ENCODE assay signal across 1 cellular context in the genomic region with DNA sequence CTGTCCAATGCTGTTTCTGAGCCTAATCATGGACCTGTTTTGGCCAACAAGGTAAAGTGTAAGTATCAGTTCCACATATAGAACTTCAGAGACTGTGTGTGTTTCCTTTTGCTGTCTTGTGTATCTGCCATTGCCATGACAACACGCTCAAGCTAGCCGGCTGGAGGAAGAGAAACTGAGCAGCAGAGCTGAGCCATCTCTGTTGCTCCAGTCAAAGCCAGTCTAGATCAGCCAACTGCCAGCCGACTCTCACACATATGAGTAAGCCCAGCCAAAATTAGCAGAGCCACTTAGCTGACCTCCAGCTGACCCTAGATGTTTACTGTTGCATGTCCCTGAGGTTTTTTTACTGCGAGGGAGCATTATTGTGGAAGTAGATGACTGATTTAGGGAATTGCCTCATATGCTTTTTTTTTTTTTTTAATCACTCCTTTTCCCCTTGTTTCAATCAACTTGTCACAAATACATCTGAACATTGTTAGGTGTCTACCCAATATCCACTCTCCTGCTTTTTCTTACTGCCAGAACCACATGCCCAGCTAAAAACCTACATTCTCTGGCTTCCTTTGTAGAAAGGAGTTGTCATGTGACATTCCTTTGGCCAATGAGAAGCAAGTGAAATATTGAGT.
TF ChIP-seq lines count a peak whose summit lies in the region.

No MANE protein-coding gene starts in this region.

TF ChIP-seq in GM23338, 12 proteins besides CTCF, POLR2A, EP300 and RAD21 (continued from another document):
- TF ChIP-seq, protein P1, sequence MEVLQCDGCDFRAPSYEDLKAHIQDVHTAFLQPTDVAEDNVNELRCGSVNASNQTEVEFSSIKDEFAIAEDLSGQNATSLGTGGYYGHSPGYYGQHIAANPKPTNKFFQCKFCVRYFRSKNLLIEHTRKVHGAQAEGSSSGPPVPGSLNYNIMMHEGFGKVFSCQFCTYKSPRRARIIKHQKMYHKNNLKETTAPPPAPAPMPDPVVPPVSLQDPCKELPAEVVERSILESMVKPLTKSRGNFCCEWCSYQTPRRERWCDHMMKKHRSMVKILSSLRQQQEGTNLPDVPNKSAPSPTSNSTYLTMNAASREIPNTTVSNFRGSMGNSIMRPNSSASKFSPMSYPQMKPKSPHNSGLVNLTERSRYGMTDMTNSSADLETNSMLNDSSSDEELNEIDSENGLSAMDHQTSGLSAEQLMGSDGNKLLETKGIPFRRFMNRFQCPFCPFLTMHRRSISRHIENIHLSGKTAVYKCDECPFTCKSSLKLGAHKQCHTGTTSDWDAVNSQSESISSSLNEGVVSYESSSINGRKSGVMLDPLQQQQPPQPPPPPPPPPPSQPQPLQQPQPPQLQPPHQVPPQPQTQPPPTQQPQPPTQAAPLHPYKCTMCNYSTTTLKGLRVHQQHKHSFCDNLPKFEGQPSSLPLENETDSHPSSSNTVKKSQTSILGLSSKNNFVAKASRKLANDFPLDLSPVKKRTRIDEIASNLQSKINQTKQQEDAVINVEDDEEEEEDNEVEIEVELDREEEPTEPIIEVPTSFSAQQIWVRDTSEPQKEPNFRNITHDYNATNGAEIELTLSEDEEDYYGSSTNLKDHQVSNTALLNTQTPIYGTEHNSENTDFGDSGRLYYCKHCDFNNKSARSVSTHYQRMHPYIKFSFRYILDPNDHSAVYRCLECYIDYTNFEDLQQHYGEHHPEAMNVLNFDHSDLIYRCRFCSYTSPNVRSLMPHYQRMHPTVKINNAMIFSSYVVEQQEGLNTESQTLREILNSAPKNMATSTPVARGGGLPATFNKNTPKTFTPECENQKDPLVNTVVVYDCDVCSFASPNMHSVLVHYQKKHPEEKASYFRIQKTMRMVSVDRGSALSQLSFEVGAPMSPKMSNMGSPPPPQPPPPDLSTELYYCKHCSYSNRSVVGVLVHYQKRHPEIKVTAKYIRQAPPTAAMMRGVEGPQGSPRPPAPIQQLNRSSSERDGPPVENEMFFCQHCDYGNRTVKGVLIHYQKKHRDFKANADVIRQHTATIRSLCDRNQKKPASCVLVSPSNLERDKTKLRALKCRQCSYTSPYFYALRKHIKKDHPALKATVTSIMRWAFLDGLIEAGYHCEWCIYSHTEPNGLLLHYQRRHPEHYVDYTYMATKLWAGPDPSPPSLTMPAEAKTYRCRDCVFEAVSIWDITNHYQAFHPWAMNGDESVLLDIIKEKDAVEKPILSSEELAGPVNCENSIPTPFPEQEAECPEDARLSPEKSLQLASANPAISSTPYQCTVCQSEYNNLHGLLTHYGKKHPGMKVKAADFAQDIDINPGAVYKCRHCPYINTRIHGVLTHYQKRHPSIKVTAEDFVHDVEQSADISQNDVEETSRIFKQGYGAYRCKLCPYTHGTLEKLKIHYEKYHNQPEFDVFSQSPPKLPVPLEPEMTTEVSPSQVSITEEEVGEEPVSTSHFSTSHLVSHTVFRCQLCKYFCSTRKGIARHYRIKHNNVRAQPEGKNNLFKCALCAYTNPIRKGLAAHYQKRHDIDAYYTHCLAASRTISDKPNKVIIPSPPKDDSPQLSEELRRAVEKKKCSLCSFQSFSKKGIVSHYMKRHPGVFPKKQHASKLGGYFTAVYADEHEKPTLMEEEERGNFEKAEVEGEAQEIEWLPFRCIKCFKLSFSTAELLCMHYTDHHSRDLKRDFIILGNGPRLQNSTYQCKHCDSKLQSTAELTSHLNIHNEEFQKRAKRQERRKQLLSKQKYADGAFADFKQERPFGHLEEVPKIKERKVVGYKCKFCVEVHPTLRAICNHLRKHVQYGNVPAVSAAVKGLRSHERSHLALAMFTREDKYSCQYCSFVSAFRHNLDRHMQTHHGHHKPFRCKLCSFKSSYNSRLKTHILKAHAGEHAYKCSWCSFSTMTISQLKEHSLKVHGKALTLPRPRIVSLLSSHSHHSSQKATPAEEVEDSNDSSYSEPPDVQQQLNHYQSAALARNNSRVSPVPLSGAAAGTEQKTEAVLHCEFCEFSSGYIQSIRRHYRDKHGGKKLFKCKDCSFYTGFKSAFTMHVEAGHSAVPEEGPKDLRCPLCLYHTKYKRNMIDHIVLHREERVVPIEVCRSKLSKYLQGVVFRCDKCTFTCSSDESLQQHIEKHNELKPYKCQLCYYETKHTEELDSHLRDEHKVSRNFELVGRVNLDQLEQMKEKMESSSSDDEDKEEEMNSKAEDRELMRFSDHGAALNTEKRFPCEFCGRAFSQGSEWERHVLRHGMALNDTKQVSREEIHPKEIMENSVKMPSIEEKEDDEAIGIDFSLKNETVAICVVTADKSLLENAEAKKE (CRISPR knock-in tag; IDR thresholded peaks at IDR 0.05): no peak
- TF ChIP-seq EZH2phosphoT487 (IDR thresholded peaks at IDR 0.05; ENCODE audit: unreplicated experiment): no peak
- TF ChIP-seq ETS1 (IDR thresholded peaks at IDR 0.05): no peak
- TF ChIP-seq CREB1 (CRISPR knock-in tag; IDR thresholded peaks at IDR 0.05; ENCODE audit: low read depth): no peak
- no peak for TF ChIP-seq STAT1 (IDR thresholded peaks at IDR 0.05; ENCODE audit: unreplicated experiment)
